8 cellular contexts compared by ENCODE assay signal in the genomic region with DNA sequence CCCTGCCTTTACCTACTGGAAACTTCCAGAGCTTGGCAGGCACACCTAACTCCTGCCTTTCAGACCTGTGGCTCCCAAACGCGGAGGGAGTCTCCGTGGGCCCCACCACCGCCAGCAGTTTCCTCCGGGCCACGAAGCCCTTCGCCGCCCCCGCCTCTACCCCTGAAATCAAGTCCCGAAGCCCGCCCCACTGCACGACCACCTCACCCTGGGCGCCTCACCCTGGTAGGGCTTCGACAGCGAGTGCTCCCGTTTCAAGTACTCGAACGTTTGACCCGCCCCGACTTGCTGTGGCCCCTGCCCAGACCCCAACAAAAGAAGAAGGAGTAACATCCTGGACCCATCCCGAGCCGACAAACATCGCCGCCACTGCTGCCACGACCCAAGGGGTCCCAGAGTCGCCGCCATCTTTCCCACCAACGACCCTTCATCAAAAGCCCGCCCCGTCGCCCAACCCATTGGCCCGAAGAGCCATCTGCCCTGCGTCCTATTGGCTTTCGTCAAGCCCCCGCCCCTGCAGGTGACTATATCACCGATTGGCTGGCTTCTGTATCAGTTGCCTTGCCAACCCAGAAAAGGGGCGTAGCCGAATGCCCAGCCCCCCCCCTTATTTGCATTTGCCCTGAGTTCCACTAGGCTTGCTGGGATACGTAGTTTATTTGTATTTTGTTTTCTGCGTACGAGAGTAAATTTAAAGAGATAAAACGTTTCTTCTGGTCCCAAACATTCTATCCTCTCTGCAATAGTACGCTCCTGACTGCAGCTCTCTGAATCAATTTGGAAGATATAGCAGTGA. TPM values are rescaled to one million over a fixed set of nuclear protein-coding genes. Genes with fewer than 3 reads are reported as not detected.
DNase-seq lines count a peak whose midpoint lies in the region; ATAC-seq and TF ChIP-seq lines count a peak whose summit lies in the region.

A gene with protein sequence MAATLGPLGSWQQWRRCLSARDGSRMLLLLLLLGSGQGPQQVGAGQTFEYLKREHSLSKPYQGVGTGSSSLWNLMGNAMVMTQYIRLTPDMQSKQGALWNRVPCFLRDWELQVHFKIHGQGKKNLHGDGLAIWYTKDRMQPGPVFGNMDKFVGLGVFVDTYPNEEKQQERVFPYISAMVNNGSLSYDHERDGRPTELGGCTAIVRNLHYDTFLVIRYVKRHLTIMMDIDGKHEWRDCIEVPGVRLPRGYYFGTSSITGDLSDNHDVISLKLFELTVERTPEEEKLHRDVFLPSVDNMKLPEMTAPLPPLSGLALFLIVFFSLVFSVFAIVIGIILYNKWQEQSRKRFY (minus strand): TSS at position 432 of the 796 bp plus-strand sequence. CDS start 24 bp downstream, at position 408.

- peaks cover 3% of the 10 kb centered on the region for H3K27me3 Mint-ChIP-seq in activated CD4-positive, alpha-beta T cell treated with anti-CD3 and anti-CD28 coated beads, Interleukin-2, amount 10 ng/mL, durations not matched to agents 24 days and 14 days

- intact Hi-C loops in activated CD4-positive, alpha-beta T cell treated with anti-CD3 and anti-CD28 coated beads, Interleukin-2, amount 10 ng/mL, durations not matched to agents 24 days and 14 days (cut with micrococcal nuclease) = loop anchor here (1.0 kb wide), 3 partner anchors 20 to 102 kb away; a partner anchor contains a TSS
- intact Hi-C loops in left colon (cut with DNase I, micrococcal nuclease) = no loop called here

- peaks cover 4% of the 10 kb centered on the region for H3K36me3 Mint-ChIP-seq in activated CD4-positive, alpha-beta T cell treated with anti-CD3 and anti-CD28 coated beads, Interleukin-2, amount 10 ng/mL, durations not matched to agents 24 days and 14 days (ENCODE audit: low read depth)

- H3K9me3 ChIP-seq in BE2C = no peaks in the 10 kb centered on the region

- H3K4me3 Mint-ChIP-seq in activated CD4-positive, alpha-beta T cell treated with anti-CD3 and anti-CD28 coated beads, Interleukin-2, amount 10 ng/mL, durations not matched to agents 24 days and 14 days = peak within 1 kb of the TSS; percentile 96

- TF ChIP-seq CTCF in BE2C (IDR thresholded peaks at IDR 0.05; ENCODE audit: low read depth, low read length) (no peak), coronary artery (IDR thresholded peaks at IDR 0.05) (no peak)

- no peaks in the 10 kb centered on the region for H3K4me1 ChIP-seq in BE2C

- H3K27ac ChIP-seq in coronary artery = peak within 1 kb of the TSS; percentile 49 to 81

- ATAC-seq in HG03460 (IDR thresholded peaks at IDR 0.05; ENCODE audit: unreplicated experiment) (peak; percentile 99), left colon (peak; percentile 99)

- no peaks in the 10 kb centered on the region for H3K36me3 ChIP-seq in BE2C

- H3K9me3 Mint-ChIP-seq in activated CD4-positive, alpha-beta T cell treated with anti-CD3 and anti-CD28 coated beads, Interleukin-2, amount 10 ng/mL, durations not matched to agents 24 days and 14 days = no peaks in the 10 kb centered on the region

- DNase-seq in BE2C (peak; percentile 92), GM19240 (ENCODE audit: insufficient read length, low spot score) (peak; percentile 88), NCI-H526 (lab: John Stamatoyannopoulos, UW) (peak; percentile 97 to 99), coronary artery (ENCODE audit: low spot score) (peak; percentile 99), left colon (peak; percentile 98 to 99)
- peak; percentile 98 for DNase-seq in activated CD4-positive, alpha-beta T cell treated with anti-CD3 and anti-CD28 coated beads, Interleukin-2, amount 10 ng/mL, durations not matched to agents 24 days and 14 days
- DNase-seq in stimulated activated CD4-positive, alpha-beta T cell treated with anti-CD3 and anti-CD28 coated beads, Interleukin-1b, Interleukin-23, amount 100 ng/mL, for 48 hours = peak; percentile 98

- peaks cover 30% of the 10 kb centered on the region for H3K4me1 Mint-ChIP-seq in activated CD4-positive, alpha-beta T cell treated with anti-CD3 and anti-CD28 coated beads, Interleukin-2, amount 10 ng/mL, durations not matched to agents 24 days and 14 days

- peak within 1 kb of the TSS; percentile 87 for H3K27ac Mint-ChIP-seq in activated CD4-positive, alpha-beta T cell treated with anti-CD3 and anti-CD28 coated beads, Interleukin-2, amount 10 ng/mL, durations not matched to agents 24 days and 14 days

- no peaks in the 10 kb centered on the region for H3K27me3 ChIP-seq in BE2C

- H3K4me3 ChIP-seq in BE2C (ENCODE audit: low read depth, low read length) (peak within 1 kb of the TSS; percentile 74), coronary artery (peak within 1 kb of the TSS; percentile 90)

RNA-seq across cellular contexts. Expression of the gene that starts here (rescaled TPM):
- polyA plus RNA-seq in BE2C (2012; ENCODE audit: insufficient read depth, insufficient read length, low read depth) = 6.1 TPM
- 6.5 and 7.3 TPM in 2 replicates for total RNA-seq in activated CD4-positive, alpha-beta T cell treated with anti-CD3 and anti-CD28 coated beads, Interleukin-2, amount 10 ng/mL, durations not matched to agents 24 days and 14 days
- 10 to 100 TPM; 14.6 to 16.3 TPM for total RNA-seq in left colon

Comparison
In these comparisons a context has a peak if more than half of its experiments do, and no peak if none do; other contexts are left out.
1. Peak in every context shown above with its lines: DNase-seq, ATAC-seq, H3K4me3 ChIP-seq and H3K27ac ChIP-seq.